In the genomic region with DNA sequence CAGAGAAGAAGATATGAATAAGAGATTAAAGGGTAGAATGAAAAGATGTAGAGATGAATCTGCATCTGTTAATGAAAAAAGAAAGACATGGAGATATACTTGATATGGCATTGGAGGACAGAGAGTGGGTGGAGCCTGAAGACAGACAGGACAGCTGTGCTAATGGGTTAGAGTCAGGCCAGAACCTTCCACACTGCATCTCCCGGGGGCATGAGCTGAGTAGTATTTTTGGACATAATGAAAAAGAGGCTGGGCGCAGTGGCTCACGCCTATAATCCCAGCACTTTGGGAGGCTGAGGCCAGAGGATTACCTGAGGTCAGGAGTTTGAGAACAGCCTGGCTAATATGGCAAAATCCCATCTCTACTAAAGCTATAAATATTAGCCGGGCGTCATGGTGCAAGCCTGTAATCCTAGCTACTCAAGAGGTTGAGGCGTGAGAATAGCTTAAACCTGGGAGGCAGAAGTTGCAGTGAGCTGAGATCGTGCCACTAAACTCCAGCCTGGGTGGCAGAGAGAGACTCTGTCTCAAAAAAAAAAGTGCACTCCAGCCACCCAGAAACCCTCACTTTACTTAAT, we compare ENCODE assay signal across 24 cellular contexts.
"Had no signal": no experiment of that assay in that cellular context is flagged by ENCODE, and none has a peak within 500 bp of the region (broad histone marks: within the 10 kb centered on the region; RNA-seq: fewer than 3 reads in every experiment).

No MANE protein-coding gene starts in this region.

- H3K9ac ChIP-seq: parathyroid adenoma had no signal

- H3K27ac Mint-ChIP-seq: activated naive CD4-positive, alpha-beta T cell treated with anti-CD3 and anti-CD28 coated beads, Interleukin-2, amount 50 U/mL, for 24 hours; activated T-cell treated with anti-CD3 and anti-CD28 coated beads, Interleukin-2, amount 50 U/mL, for 24 hours; activated T-helper 2 cell treated with anti-CD3 and anti-CD28 coated beads, Interferon-gamma antibody, Interleukin-2, Interleukin-4, amounts not matched to agents 10 μg/mL and 5 μg/mL and 100 μg/mL, durations not matched to agents 14 hours and 24 hours and 36 hours; dendritic cell treated with granulocyte-macrophage colony-stimulating factor and Interleukin-4, amounts not matched to agents 40 ng/mL and 50 ng/mL, for 4 days; endodermal cell; mesothelial cell of epicardium; T-helper 2 cell treated with Interferon-gamma antibody and Interleukin-4, amounts not matched to agents 5 μg/mL and 100 μg/mL, for 36 hours had no signal

- H3K4me1 ChIP-seq: breast epithelium, parathyroid adenoma, tibial nerve had no signal

- H3K27me3 Mint-ChIP-seq: activated naive CD4-positive, alpha-beta T cell treated with anti-CD3 and anti-CD28 coated beads, Interleukin-2, amount 50 U/mL, for 24 hours; activated T-cell treated with anti-CD3 and anti-CD28 coated beads, Interleukin-2, amount 50 U/mL, for 24 hours; central memory CD8-positive, alpha-beta T cell; dendritic cell treated with granulocyte-macrophage colony-stimulating factor and Interleukin-4, amounts not matched to agents 40 ng/mL and 50 ng/mL, for 4 days; naive thymus-derived CD8-positive, alpha-beta T cell had no signal

- H3K9me3 Mint-ChIP-seq: activated T-cell treated with anti-CD3 and anti-CD28 coated beads, Interleukin-2, amount 50 U/mL, for 24 hours; central memory CD8-positive, alpha-beta T cell; dendritic cell treated with granulocyte-macrophage colony-stimulating factor and Interleukin-4, amounts not matched to agents 40 ng/mL and 50 ng/mL, for 4 days; endodermal cell; neural crest cell had no signal

- H3K4me3 Mint-ChIP-seq: activated naive CD4-positive, alpha-beta T cell treated with anti-CD3 and anti-CD28 coated beads, Interleukin-2, amount 50 U/mL, for 24 hours; activated T-cell treated with anti-CD3 and anti-CD28 coated beads, Interleukin-2, amount 50 U/mL, for 24 hours; central memory CD8-positive, alpha-beta T cell; dendritic cell treated with granulocyte-macrophage colony-stimulating factor and Interleukin-4, amounts not matched to agents 40 ng/mL and 50 ng/mL, for 4 days; endodermal cell; mesothelial cell of epicardium; naive thymus-derived CD8-positive, alpha-beta T cell; neural crest cell; T-helper 2 cell treated with Interferon-gamma antibody and Interleukin-4, amounts not matched to agents 5 μg/mL and 100 μg/mL, for 36 hours had no signal

- H3K79me2 ChIP-seq: parathyroid adenoma had no signal

- DNase-seq: activated CD4-positive, alpha-beta T cell treated with anti-CD3 and anti-CD28 coated beads for 4 hours; activated CD4-positive, alpha-beta T cell treated with anti-CD3 and anti-CD28 coated beads, Interleukin-2, amount 50 U/mL, for 4 hours; activated CD8-positive, alpha-beta memory T cell treated with anti-CD3 and anti-CD28 coated beads, Interleukin-2, amount 50 U/mL, for 48 hours; activated T-cell treated with anti-CD3 and anti-CD28 coated beads, Interleukin-2, amount 50 U/mL, for 24 hours; foreskin fibroblast; mammary epithelial cell; naive thymus-derived CD8-positive, alpha-beta T cell; occipital lobe; stimulated activated CD4-positive, alpha-beta T cell treated with anti-CD3 and anti-CD28 coated beads, Interleukin-2, amount 100 ng/mL, for 48 hours; stimulated activated naive CD4-positive, alpha-beta T cell treated with Interleukin-2 at 50 U/mL for 16 hours; T-helper 1 cell had no signal

- H3K36me3 ChIP-seq: breast epithelium had no signal

- ATAC-seq: esophagus mucosa; naive thymus-derived CD8-positive, alpha-beta T cell; right cardiac atrium had no signal

- H3K9me3 ChIP-seq: breast epithelium, tibial nerve had no signal

- H3K4me3 ChIP-seq: breast epithelium, tibial nerve had no signal

- H2AFZ ChIP-seq: parathyroid adenoma had no signal

- H3K36me3 Mint-ChIP-seq: mesothelial cell of epicardium had no signal

- H3K27me3 ChIP-seq: breast epithelium, tibial nerve had no signal

- H3K4me1 Mint-ChIP-seq: activated naive CD4-positive, alpha-beta T cell treated with anti-CD3 and anti-CD28 coated beads, Interleukin-2, amount 50 U/mL, for 24 hours; mesothelial cell of epicardium had no signal

- H3K27ac ChIP-seq: breast epithelium, parathyroid adenoma, tibial nerve had no signal
